Comparison of ENCODE assay signal across 2 cellular contexts in the genomic region with DNA sequence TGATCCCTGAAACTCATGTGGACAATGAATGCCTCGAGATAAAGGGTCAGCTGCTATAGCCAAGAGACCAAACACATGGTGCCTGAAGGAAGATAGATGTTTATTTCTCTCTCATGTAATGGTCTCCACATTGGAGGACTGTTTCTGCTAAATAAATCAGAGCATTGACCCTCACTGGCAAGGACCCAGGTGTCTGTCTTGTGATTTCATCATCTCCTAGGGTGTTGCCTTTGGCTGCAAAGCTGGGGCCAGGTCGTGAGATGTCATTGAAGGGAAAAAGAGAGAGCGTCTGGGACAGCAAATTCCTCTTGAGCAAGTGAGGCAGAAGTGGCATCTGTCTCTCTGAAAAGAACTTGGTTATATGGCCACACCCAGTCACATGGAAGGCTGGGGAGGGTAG.
TF ChIP-seq lines count a peak whose summit lies in the region.

No MANE protein-coding gene starts in this region.

TF ChIP-seq in liver, 16 proteins besides CTCF, POLR2A, EP300 and RAD21 (continued from another document):
- TF ChIP-seq, protein P1, sequence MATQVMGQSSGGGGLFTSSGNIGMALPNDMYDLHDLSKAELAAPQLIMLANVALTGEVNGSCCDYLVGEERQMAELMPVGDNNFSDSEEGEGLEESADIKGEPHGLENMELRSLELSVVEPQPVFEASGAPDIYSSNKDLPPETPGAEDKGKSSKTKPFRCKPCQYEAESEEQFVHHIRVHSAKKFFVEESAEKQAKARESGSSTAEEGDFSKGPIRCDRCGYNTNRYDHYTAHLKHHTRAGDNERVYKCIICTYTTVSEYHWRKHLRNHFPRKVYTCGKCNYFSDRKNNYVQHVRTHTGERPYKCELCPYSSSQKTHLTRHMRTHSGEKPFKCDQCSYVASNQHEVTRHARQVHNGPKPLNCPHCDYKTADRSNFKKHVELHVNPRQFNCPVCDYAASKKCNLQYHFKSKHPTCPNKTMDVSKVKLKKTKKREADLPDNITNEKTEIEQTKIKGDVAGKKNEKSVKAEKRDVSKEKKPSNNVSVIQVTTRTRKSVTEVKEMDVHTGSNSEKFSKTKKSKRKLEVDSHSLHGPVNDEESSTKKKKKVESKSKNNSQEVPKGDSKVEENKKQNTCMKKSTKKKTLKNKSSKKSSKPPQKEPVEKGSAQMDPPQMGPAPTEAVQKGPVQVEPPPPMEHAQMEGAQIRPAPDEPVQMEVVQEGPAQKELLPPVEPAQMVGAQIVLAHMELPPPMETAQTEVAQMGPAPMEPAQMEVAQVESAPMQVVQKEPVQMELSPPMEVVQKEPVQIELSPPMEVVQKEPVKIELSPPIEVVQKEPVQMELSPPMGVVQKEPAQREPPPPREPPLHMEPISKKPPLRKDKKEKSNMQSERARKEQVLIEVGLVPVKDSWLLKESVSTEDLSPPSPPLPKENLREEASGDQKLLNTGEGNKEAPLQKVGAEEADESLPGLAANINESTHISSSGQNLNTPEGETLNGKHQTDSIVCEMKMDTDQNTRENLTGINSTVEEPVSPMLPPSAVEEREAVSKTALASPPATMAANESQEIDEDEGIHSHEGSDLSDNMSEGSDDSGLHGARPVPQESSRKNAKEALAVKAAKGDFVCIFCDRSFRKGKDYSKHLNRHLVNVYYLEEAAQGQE (IDR thresholded peaks at IDR 0.05), result no peak
- TF ChIP-seq SP1 (IDR thresholded peaks at IDR 0.05), result peak; percentile 43
- peak; percentile 38 to 53 for TF ChIP-seq HNF4A (conservative IDR thresholded peaks at IDR 0.05)
- TF ChIP-seq FOXA2 (IDR thresholded peaks at IDR 0.05), result no peak
- TF ChIP-seq, protein P2, sequence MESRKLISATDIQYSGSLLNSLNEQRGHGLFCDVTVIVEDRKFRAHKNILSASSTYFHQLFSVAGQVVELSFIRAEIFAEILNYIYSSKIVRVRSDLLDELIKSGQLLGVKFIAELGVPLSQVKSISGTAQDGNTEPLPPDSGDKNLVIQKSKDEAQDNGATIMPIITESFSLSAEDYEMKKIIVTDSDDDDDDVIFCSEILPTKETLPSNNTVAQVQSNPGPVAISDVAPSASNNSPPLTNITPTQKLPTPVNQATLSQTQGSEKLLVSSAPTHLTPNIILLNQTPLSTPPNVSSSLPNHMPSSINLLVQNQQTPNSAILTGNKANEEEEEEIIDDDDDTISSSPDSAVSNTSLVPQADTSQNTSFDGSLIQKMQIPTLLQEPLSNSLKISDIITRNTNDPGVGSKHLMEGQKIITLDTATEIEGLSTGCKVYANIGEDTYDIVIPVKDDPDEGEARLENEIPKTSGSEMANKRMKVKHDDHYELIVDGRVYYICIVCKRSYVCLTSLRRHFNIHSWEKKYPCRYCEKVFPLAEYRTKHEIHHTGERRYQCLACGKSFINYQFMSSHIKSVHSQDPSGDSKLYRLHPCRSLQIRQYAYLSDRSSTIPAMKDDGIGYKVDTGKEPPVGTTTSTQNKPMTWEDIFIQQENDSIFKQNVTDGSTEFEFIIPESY (IDR thresholded peaks at IDR 0.05), result no peak
- TF ChIP-seq NR2F2 (IDR thresholded peaks at IDR 0.05), result no peak
- no peak for TF ChIP-seq EGR1 (IDR thresholded peaks at IDR 0.05; ENCODE audit: low read depth in 2 of 2)
- no peak for TF ChIP-seq YY1 (IDR thresholded peaks at IDR 0.05)
- peak; percentile 74 to 87 for TF ChIP-seq RXRA (IDR thresholded peaks at IDR 0.05)
- TF ChIP-seq TAF1 (conservative IDR thresholded peaks at IDR 0.05), result no peak
- TF ChIP-seq, protein P3, sequence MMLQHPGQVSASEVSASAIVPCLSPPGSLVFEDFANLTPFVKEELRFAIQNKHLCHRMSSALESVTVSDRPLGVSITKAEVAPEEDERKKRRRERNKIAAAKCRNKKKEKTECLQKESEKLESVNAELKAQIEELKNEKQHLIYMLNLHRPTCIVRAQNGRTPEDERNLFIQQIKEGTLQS (IDR thresholded peaks at IDR 0.05), result peak; percentile 66

TF ChIP-seq in HepG2, 621 proteins besides CTCF, POLR2A, EP300 and RAD21 (continued from another document):
- TF ChIP-seq ATRX (CRISPR knock-in tag; IDR thresholded peaks at IDR 0.05; ENCODE audit: borderline replicate concordance), result no peak
- TF ChIP-seq, protein P4, sequence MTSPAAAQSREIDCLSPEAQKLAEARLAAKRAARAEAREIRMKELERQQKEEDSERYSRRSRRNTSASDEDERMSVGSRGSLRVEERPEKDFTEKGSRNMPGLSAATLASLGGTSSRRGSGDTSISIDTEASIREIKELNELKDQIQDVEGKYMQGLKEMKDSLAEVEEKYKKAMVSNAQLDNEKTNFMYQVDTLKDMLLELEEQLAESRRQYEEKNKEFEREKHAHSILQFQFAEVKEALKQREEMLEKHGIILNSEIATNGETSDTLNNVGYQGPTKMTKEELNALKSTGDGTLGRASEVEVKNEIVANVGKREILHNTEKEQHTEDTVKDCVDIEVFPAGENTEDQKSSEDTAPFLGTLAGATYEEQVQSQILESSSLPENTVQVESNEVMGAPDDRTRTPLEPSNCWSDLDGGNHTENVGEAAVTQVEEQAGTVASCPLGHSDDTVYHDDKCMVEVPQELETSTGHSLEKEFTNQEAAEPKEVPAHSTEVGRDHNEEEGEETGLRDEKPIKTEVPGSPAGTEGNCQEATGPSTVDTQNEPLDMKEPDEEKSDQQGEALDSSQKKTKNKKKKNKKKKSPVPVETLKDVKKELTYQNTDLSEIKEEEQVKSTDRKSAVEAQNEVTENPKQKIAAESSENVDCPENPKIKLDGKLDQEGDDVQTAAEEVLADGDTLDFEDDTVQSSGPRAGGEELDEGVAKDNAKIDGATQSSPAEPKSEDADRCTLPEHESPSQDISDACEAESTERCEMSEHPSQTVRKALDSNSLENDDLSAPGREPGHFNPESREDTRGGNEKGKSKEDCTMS (CRISPR knock-in tag; conservative IDR thresholded peaks at IDR 0.05), result no peak
- no peak for TF ChIP-seq ZNF768 (CRISPR knock-in tag; IDR thresholded peaks at IDR 0.05)
- TF ChIP-seq ZNF883 (CRISPR knock-in tag; IDR thresholded peaks at IDR 0.05; ENCODE audit: not compliant biosample characterization), result no peak
- no peak for TF ChIP-seq ZFP62 (CRISPR knock-in tag; IDR thresholded peaks at IDR 0.05)
- TF ChIP-seq NCOR1 (IDR thresholded peaks at IDR 0.05; ENCODE audit: borderline replicate concordance, low read length), result no peak
- TF ChIP-seq, protein P5, sequence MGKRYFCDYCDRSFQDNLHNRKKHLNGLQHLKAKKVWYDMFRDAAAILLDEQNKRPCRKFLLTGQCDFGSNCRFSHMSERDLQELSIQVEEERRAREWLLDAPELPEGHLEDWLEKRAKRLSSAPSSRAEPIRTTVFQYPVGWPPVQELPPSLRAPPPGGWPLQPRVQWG (CRISPR knock-in tag; IDR thresholded peaks at IDR 0.05; ENCODE audit: borderline replicate concordance, low read depth), result no peak
- no peak for TF ChIP-seq ZNF616 (CRISPR knock-in tag; IDR thresholded peaks at IDR 0.05; ENCODE audit: low read depth)
